In the genomic region with DNA sequence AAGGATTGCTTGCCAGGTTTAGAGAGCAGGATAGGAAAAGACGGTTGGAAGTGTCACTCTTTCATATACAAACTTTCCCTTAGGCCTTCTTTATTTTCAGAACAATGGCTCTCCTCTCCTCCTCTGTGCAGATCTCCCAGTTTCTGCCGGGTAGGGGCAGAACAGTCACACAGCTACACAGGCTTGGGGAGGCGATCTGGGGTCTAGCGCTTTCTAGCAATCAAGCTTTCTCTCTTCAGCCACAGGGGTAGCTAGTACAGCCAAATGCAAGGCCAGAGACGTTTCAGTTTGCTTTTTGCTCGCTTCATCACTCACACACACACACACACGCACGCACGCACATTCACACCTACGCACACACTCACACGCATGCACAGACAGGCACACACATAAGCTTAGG, we compare ENCODE assay signal across 34 cellular contexts.
"Had no signal": no experiment of that assay in that cellular context is flagged by ENCODE, and none has a peak within 500 bp of the region (broad histone marks: within the 10 kb centered on the region; RNA-seq: fewer than 3 reads in every experiment).

No MANE protein-coding gene starts in this region.

- H3K27me3 Mint-ChIP-seq: activated CD4-positive, alpha-beta memory T cell treated with anti-CD3 and anti-CD28 coated beads for 36 hours; activated CD4-positive, alpha-beta T cell treated with anti-CD3 and anti-CD28 coated beads, Interleukin-2, amount 10 ng/mL, durations not matched to agents 24 days and 14 days; activated CD8-positive, alpha-beta memory T cell treated with anti-CD3 and anti-CD28 coated beads, Interleukin-2, amount 10 ng/mL, durations not matched to agents 7 days and 5 days; activated naive CD4-positive, alpha-beta T cell treated with anti-CD3 and anti-CD28 coated beads, Interleukin-2, amount 10 ng/mL, durations not matched to agents 7 days and 5 days; dendritic cell treated with granulocyte-macrophage colony-stimulating factor and Interleukin-4, amounts not matched to agents 40 ng/mL and 50 ng/mL, for 4 days had no signal

- H3K36me3 ChIP-seq: ascending aorta, brain microvascular endothelial cell, gastrocnemius medialis, heart left ventricle, WERI-Rb-1 had no signal

- H3K4me1 ChIP-seq: ascending aorta, foreskin keratinocyte, gastrocnemius medialis, heart left ventricle had no signal

- H3K27ac ChIP-seq: ascending aorta, brain microvascular endothelial cell, coronary artery, dorsolateral prefrontal cortex, foreskin keratinocyte, gastrocnemius medialis, heart left ventricle had no signal

- H3K9me3 ChIP-seq: ascending aorta, gastrocnemius medialis had no signal

- H3K4me1 Mint-ChIP-seq: activated CD4-positive, alpha-beta T cell treated with anti-CD3 and anti-CD28 coated beads for 36 hours; activated CD8-positive, alpha-beta memory T cell treated with anti-CD3 and anti-CD28 coated beads, Interleukin-2, amount 10 ng/mL, durations not matched to agents 7 days and 5 days; activated naive CD4-positive, alpha-beta T cell treated with anti-CD3 and anti-CD28 coated beads, Interleukin-2, amount 10 ng/mL, durations not matched to agents 7 days and 5 days; activated naive CD8-positive, alpha-beta T cell treated with anti-CD3 and anti-CD28 coated beads, Interleukin-2, amount 10 ng/mL, durations not matched to agents 7 days and 5 days; central memory CD8-positive, alpha-beta T cell; T-helper 17 cell had no signal

- H3K36me3 Mint-ChIP-seq: activated CD4-positive, alpha-beta memory T cell treated with anti-CD3 and anti-CD28 coated beads for 36 hours; activated CD8-positive, alpha-beta memory T cell treated with anti-CD3 and anti-CD28 coated beads, Interleukin-2, amount 10 ng/mL, durations not matched to agents 7 days and 5 days; activated naive CD4-positive, alpha-beta T cell treated with anti-CD3 and anti-CD28 coated beads, Interleukin-2, amount 10 ng/mL, durations not matched to agents 7 days and 5 days; activated naive CD8-positive, alpha-beta T cell treated with anti-CD3 and anti-CD28 coated beads, Interleukin-2, amount 10 ng/mL, durations not matched to agents 7 days and 5 days had no signal

- H3K27ac Mint-ChIP-seq: activated CD4-positive, alpha-beta memory T cell treated with anti-CD3 and anti-CD28 coated beads for 36 hours; activated CD4-positive, alpha-beta T cell treated with anti-CD3 and anti-CD28 coated beads for 36 hours; activated CD4-positive, alpha-beta T cell treated with anti-CD3 and anti-CD28 coated beads, Interleukin-2, amount 10 ng/mL, durations not matched to agents 24 days and 14 days; activated CD8-positive, alpha-beta memory T cell treated with anti-CD3 and anti-CD28 coated beads, Interleukin-2, amount 10 ng/mL, durations not matched to agents 7 days and 5 days; activated CD8-positive, alpha-beta T cell treated with anti-CD3 and anti-CD28 coated beads, Interleukin-2, amount 10 ng/mL, durations not matched to agents 7 days and 5 days; activated naive CD4-positive, alpha-beta T cell treated with anti-CD3 and anti-CD28 coated beads, Interleukin-2, amount 10 ng/mL, durations not matched to agents 7 days and 5 days; activated naive CD4-positive, alpha-beta T cell treated with anti-CD3 and anti-CD28 coated beads, Interleukin-2, amount 50 U/mL, for 72 hours; activated naive CD8-positive, alpha-beta T cell treated with anti-CD3 and anti-CD28 coated beads, Interleukin-2, amount 10 ng/mL, durations not matched to agents 7 days and 5 days; activated T-helper 1 cell treated with anti-CD3 and anti-CD28 coated beads, Interleukin-12 subunit alpha, Interleukin-12 subunit beta, Interleukin-2, Interleukin-4 antibody, amounts not matched to agents 30 ng/mL and 10 ng/mL and 1 ng/mL, durations not matched to agents 14 hours and 24 hours and 36 hours; activated T-helper 2 cell treated with anti-CD3 and anti-CD28 coated beads, Interferon-gamma antibody, Interleukin-2, Interleukin-4, amounts not matched to agents 10 μg/mL and 5 μg/mL and 100 μg/mL, durations not matched to agents 14 hours and 24 hours and 36 hours; dendritic cell treated with granulocyte-macrophage colony-stimulating factor and Interleukin-4, amounts not matched to agents 40 ng/mL and 50 ng/mL, for 4 days; endodermal cell; T-helper 17 cell; T-helper 2 cell treated with Interferon-gamma antibody and Interleukin-4, amounts not matched to agents 5 μg/mL and 100 μg/mL, for 36 hours had no signal

- H3K4me3 Mint-ChIP-seq: activated CD4-positive, alpha-beta memory T cell treated with anti-CD3 and anti-CD28 coated beads for 36 hours; activated CD4-positive, alpha-beta T cell treated with anti-CD3 and anti-CD28 coated beads for 36 hours; activated CD4-positive, alpha-beta T cell treated with anti-CD3 and anti-CD28 coated beads, Interleukin-2, amount 10 ng/mL, durations not matched to agents 24 days and 14 days; activated CD8-positive, alpha-beta memory T cell treated with anti-CD3 and anti-CD28 coated beads, Interleukin-2, amount 10 ng/mL, durations not matched to agents 7 days and 5 days; activated CD8-positive, alpha-beta T cell treated with anti-CD3 and anti-CD28 coated beads, Interleukin-2, amount 10 ng/mL, durations not matched to agents 7 days and 5 days; activated naive CD4-positive, alpha-beta T cell treated with anti-CD3 and anti-CD28 coated beads, Interleukin-2, amount 10 ng/mL, durations not matched to agents 7 days and 5 days; activated naive CD8-positive, alpha-beta T cell treated with anti-CD3 and anti-CD28 coated beads, Interleukin-2, amount 10 ng/mL, durations not matched to agents 7 days and 5 days; activated T-helper 1 cell treated with anti-CD3 and anti-CD28 coated beads, Interleukin-12 subunit alpha, Interleukin-12 subunit beta, Interleukin-2, Interleukin-4 antibody, amounts not matched to agents 30 ng/mL and 10 ng/mL and 1 ng/mL, durations not matched to agents 14 hours and 24 hours and 36 hours; central memory CD8-positive, alpha-beta T cell; dendritic cell treated with granulocyte-macrophage colony-stimulating factor and Interleukin-4, amounts not matched to agents 40 ng/mL and 50 ng/mL, for 4 days; endodermal cell; T-helper 17 cell; T-helper 2 cell treated with Interferon-gamma antibody and Interleukin-4, amounts not matched to agents 5 μg/mL and 100 μg/mL, for 36 hours had no signal

- H3K4me3 ChIP-seq: ascending aorta, coronary artery, dorsolateral prefrontal cortex, gastrocnemius medialis, heart left ventricle had no signal

- H3K9me3 Mint-ChIP-seq: activated naive CD8-positive, alpha-beta T cell treated with anti-CD3 and anti-CD28 coated beads, Interleukin-2, amount 10 ng/mL, durations not matched to agents 7 days and 5 days had no signal

- DNase-seq: activated CD4-positive, alpha-beta memory T cell treated with anti-CD3 and anti-CD28 coated beads for 36 hours; activated CD4-positive, alpha-beta T cell treated with anti-CD3 and anti-CD28 coated beads for 36 hours; activated CD4-positive, alpha-beta T cell treated with anti-CD3 and anti-CD28 coated beads, Interleukin-2, amount 10 ng/mL, durations not matched to agents 24 days and 14 days; activated CD4-positive, CD25-positive, alpha-beta regulatory T cell; activated CD4-positive, CD25-positive, alpha-beta regulatory T cell treated with anti-CD3 and anti-CD28 coated beads, Interleukin-2, amount 50 U/mL, for 72 hours; activated CD8-positive, alpha-beta memory T cell treated with anti-CD3 and anti-CD28 coated beads, Interleukin-2, amount 10 ng/mL, durations not matched to agents 7 days and 5 days; activated CD8-positive, alpha-beta memory T cell treated with anti-CD3 and anti-CD28 coated beads, Interleukin-2, amount 50 U/mL, for 4 hours; activated CD8-positive, alpha-beta T cell treated with anti-CD3 and anti-CD28 coated beads, Interleukin-2, amount 10 ng/mL, durations not matched to agents 7 days and 5 days; activated gamma-delta T cell; activated naive CD4-positive, alpha-beta T cell; activated naive CD4-positive, alpha-beta T cell treated with anti-CD3 and anti-CD28 coated beads, Interleukin-2, amount 10 ng/mL, durations not matched to agents 7 days and 5 days; activated naive CD8-positive, alpha-beta T cell treated with anti-CD3 and anti-CD28 coated beads, Interleukin-2, amount 10 ng/mL, durations not matched to agents 7 days and 5 days; activated T-cell treated with anti-CD3 and anti-CD28 coated beads, Interleukin-2, amount 50 U/mL, for 1 hour; activated T-cell treated with anti-CD3 and anti-CD28 coated beads, Interleukin-2, amount 50 U/mL, for 48 hours; brain microvascular endothelial cell; dorsolateral prefrontal cortex; effector memory CD4-positive, alpha-beta T cell; endodermal cell; foreskin keratinocyte; gastrocnemius medialis; glutamatergic neuron; heart left ventricle; T-helper 1 cell; T-helper 17 cell; T1000; WERI-Rb-1 had no signal

- H3K27me3 ChIP-seq: ascending aorta, brain microvascular endothelial cell, foreskin keratinocyte, gastrocnemius medialis had no signal
